1 cellular context compared by ENCODE assay signal in genomic region chr7:55363386-55364170, GRCh38.
TF ChIP-seq lines count a peak whose summit lies in the region.

No MANE protein-coding gene starts in this region.

TF ChIP-seq in WTC11, 78 proteins besides CTCF, POLR2A, EP300 and RAD21 (continued from another document):
- TF ChIP-seq USF2 (CRISPR knock-in tag; IDR thresholded peaks at IDR 0.05), result no peak
- TF ChIP-seq CBFB (CRISPR knock-in tag; IDR thresholded peaks at IDR 0.05; ENCODE audit: low read depth), result no peak
- TF ChIP-seq PRRX2 (CRISPR knock-in tag; IDR thresholded peaks at IDR 0.05), result no peak
- TF ChIP-seq ZNF532 (CRISPR knock-in tag; IDR thresholded peaks at IDR 0.05; ENCODE audit: borderline replicate concordance), result no peak
- TF ChIP-seq IRF2 (CRISPR knock-in tag; IDR thresholded peaks at IDR 0.05; ENCODE audit: borderline replicate concordance, low read depth), result no peak
- TF ChIP-seq MXD4 (CRISPR knock-in tag; IDR thresholded peaks at IDR 0.05; ENCODE audit: borderline replicate concordance), result no peak
- TF ChIP-seq SOX15 (CRISPR knock-in tag; IDR thresholded peaks at IDR 0.05), result no peak
- TF ChIP-seq AFF4 (CRISPR knock-in tag; IDR thresholded peaks at IDR 0.05; ENCODE audit: borderline replicate concordance), result no peak
